Comparison of ENCODE assay signal across 2 cellular contexts in the genomic region with DNA sequence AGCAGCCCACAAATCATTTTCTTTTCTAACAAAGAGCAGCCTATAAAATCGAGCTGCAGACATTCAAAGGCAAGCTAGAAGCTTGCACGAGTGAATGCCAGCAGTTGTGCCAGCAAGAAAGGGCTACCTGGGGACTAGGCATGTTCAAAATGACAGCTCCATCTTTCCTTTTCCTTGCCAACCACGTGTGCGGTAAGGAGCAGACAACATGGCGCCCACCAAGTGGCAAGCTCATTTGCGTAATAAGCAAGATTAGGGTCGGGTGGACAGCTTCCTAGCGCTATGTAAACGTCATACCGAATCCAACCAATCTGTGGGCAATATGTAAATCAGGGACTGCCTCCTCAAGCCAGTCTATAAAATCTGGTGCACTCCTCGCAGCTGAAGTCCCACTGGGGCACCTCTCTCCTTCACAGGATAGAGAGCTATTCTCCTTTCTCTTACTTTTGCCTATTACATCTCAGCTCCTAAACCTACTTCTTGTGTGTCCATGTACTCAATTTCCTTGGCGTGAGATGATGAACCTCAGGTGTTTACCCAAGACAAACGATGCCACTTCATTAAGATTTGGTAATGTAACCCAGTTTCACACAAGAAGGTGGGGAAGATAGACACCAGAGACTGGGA.
A peak's percentile ranks its signal among the peaks of the same experiment; 100 is the strongest.
TF ChIP-seq lines count a peak whose summit lies in the region.

No MANE protein-coding gene starts in this region.

TF ChIP-seq in HCT116, 20 proteins besides CTCF, POLR2A, EP300 and RAD21:
- TF ChIP-seq JUND (IDR thresholded peaks at IDR 0.05), result no peak
- TF ChIP-seq ELF1 (IDR thresholded peaks at IDR 0.05; ENCODE audit: borderline replicate concordance, low read depth), result no peak
- no peak for TF ChIP-seq CBX3 (IDR thresholded peaks at IDR 0.05; ENCODE audit: low read depth)
TF ChIP-seq in HCT116: peak in this region for 0.

TF ChIP-seq in K562, 482 proteins besides CTCF, POLR2A, EP300 and RAD21 (continues in another document):
- TF ChIP-seq, protein P1, sequence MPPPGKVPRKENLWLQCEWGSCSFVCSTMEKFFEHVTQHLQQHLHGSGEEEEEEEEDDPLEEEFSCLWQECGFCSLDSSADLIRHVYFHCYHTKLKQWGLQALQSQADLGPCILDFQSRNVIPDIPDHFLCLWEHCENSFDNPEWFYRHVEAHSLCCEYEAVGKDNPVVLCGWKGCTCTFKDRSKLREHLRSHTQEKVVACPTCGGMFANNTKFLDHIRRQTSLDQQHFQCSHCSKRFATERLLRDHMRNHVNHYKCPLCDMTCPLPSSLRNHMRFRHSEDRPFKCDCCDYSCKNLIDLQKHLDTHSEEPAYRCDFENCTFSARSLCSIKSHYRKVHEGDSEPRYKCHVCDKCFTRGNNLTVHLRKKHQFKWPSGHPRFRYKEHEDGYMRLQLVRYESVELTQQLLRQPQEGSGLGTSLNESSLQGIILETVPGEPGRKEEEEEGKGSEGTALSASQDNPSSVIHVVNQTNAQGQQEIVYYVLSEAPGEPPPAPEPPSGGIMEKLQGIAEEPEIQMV (tag; conservative IDR thresholded peaks at IDR 0.05; ENCODE audit: low read depth), result no peak
- TF ChIP-seq, protein P2, sequence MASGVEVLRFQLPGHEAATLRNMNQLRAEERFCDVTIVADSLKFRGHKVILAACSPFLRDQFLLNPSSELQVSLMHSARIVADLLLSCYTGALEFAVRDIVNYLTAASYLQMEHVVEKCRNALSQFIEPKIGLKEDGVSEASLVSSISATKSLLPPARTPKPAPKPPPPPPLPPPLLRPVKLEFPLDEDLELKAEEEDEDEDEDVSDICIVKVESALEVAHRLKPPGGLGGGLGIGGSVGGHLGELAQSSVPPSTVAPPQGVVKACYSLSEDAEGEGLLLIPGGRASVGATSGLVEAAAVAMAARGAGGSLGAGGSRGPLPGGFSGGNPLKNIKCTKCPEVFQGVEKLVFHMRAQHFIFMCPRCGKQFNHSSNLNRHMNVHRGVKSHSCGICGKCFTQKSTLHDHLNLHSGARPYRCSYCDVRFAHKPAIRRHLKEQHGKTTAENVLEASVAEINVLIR (CRISPR knock-in tag; IDR thresholded peaks at IDR 0.05), result 0 out of 2 replicates have a peak, but pooled peaks have one; percentile 28
- TF ChIP-seq ASH1L (IDR thresholded peaks at IDR 0.05; ENCODE audit: borderline replicate concordance, low read depth, partially characterized antibody) (no peak), ESRRB (CRISPR knock-in tag; IDR thresholded peaks at IDR 0.05; ENCODE audit: borderline replicate concordance) (no peak), NBN (IDR thresholded peaks at IDR 0.05; ENCODE audit: low read depth) (no peak), MTA3 (IDR thresholded peaks at IDR 0.05; ENCODE audit: borderline replicate concordance) (peak; percentile 86), TBP (optimal IDR thresholded peaks at IDR 0.05; ENCODE audit: low read depth, low read length) (peak; percentile 46), NONO (IDR thresholded peaks at IDR 0.05; ENCODE audit: low read depth in 2 of 2, low read length in 1 of 2) (no peak), THRAP3 (IDR thresholded peaks at IDR 0.05; ENCODE audit: borderline replicate concordance) (no peak)
- TF ChIP-seq, protein P3, sequence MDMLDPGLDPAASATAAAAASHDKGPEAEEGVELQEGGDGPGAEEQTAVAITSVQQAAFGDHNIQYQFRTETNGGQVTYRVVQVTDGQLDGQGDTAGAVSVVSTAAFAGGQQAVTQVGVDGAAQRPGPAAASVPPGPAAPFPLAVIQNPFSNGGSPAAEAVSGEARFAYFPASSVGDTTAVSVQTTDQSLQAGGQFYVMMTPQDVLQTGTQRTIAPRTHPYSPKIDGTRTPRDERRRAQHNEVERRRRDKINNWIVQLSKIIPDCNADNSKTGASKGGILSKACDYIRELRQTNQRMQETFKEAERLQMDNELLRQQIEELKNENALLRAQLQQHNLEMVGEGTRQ (CRISPR knock-in tag; IDR thresholded peaks at IDR 0.05), result peak; percentile 43; the same call in 1 of the 2 replicates
- TF ChIP-seq, protein P4, sequence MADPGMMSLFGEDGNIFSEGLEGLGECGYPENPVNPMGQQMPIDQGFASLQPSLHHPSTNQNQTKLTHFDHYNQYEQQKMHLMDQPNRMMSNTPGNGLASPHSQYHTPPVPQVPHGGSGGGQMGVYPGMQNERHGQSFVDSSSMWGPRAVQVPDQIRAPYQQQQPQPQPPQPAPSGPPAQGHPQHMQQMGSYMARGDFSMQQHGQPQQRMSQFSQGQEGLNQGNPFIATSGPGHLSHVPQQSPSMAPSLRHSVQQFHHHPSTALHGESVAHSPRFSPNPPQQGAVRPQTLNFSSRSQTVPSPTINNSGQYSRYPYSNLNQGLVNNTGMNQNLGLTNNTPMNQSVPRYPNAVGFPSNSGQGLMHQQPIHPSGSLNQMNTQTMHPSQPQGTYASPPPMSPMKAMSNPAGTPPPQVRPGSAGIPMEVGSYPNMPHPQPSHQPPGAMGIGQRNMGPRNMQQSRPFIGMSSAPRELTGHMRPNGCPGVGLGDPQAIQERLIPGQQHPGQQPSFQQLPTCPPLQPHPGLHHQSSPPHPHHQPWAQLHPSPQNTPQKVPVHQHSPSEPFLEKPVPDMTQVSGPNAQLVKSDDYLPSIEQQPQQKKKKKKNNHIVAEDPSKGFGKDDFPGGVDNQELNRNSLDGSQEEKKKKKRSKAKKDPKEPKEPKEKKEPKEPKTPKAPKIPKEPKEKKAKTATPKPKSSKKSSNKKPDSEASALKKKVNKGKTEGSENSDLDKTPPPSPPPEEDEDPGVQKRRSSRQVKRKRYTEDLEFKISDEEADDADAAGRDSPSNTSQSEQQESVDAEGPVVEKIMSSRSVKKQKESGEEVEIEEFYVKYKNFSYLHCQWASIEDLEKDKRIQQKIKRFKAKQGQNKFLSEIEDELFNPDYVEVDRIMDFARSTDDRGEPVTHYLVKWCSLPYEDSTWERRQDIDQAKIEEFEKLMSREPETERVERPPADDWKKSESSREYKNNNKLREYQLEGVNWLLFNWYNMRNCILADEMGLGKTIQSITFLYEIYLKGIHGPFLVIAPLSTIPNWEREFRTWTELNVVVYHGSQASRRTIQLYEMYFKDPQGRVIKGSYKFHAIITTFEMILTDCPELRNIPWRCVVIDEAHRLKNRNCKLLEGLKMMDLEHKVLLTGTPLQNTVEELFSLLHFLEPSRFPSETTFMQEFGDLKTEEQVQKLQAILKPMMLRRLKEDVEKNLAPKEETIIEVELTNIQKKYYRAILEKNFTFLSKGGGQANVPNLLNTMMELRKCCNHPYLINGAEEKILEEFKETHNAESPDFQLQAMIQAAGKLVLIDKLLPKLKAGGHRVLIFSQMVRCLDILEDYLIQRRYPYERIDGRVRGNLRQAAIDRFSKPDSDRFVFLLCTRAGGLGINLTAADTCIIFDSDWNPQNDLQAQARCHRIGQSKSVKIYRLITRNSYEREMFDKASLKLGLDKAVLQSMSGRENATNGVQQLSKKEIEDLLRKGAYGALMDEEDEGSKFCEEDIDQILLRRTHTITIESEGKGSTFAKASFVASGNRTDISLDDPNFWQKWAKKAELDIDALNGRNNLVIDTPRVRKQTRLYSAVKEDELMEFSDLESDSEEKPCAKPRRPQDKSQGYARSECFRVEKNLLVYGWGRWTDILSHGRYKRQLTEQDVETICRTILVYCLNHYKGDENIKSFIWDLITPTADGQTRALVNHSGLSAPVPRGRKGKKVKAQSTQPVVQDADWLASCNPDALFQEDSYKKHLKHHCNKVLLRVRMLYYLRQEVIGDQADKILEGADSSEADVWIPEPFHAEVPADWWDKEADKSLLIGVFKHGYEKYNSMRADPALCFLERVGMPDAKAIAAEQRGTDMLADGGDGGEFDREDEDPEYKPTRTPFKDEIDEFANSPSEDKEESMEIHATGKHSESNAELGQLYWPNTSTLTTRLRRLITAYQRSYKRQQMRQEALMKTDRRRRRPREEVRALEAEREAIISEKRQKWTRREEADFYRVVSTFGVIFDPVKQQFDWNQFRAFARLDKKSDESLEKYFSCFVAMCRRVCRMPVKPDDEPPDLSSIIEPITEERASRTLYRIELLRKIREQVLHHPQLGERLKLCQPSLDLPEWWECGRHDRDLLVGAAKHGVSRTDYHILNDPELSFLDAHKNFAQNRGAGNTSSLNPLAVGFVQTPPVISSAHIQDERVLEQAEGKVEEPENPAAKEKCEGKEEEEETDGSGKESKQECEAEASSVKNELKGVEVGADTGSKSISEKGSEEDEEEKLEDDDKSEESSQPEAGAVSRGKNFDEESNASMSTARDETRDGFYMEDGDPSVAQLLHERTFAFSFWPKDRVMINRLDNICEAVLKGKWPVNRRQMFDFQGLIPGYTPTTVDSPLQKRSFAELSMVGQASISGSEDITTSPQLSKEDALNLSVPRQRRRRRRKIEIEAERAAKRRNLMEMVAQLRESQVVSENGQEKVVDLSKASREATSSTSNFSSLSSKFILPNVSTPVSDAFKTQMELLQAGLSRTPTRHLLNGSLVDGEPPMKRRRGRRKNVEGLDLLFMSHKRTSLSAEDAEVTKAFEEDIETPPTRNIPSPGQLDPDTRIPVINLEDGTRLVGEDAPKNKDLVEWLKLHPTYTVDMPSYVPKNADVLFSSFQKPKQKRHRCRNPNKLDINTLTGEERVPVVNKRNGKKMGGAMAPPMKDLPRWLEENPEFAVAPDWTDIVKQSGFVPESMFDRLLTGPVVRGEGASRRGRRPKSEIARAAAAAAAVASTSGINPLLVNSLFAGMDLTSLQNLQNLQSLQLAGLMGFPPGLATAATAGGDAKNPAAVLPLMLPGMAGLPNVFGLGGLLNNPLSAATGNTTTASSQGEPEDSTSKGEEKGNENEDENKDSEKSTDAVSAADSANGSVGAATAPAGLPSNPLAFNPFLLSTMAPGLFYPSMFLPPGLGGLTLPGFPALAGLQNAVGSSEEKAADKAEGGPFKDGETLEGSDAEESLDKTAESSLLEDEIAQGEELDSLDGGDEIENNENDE (IDR thresholded peaks at IDR 0.05; ENCODE audit: low read depth, low read length), result no peak
- TF ChIP-seq, protein P5, sequence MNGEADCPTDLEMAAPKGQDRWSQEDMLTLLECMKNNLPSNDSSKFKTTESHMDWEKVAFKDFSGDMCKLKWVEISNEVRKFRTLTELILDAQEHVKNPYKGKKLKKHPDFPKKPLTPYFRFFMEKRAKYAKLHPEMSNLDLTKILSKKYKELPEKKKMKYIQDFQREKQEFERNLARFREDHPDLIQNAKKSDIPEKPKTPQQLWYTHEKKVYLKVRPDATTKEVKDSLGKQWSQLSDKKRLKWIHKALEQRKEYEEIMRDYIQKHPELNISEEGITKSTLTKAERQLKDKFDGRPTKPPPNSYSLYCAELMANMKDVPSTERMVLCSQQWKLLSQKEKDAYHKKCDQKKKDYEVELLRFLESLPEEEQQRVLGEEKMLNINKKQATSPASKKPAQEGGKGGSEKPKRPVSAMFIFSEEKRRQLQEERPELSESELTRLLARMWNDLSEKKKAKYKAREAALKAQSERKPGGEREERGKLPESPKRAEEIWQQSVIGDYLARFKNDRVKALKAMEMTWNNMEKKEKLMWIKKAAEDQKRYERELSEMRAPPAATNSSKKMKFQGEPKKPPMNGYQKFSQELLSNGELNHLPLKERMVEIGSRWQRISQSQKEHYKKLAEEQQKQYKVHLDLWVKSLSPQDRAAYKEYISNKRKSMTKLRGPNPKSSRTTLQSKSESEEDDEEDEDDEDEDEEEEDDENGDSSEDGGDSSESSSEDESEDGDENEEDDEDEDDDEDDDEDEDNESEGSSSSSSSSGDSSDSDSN (IDR thresholded peaks at IDR 0.05; ENCODE audit: borderline replicate concordance in 1 of 2, low read depth in 2 of 2, low read length in 2 of 2), result no peak
